In genomic region chr3:61236556-61236955, GRCh38 we compare ENCODE assay signal across 13 cellular contexts. TPM values are rescaled to one million over a fixed set of nuclear protein-coding genes. Genes with fewer than 3 reads are reported as not detected.
DNase-seq lines count a peak whose midpoint lies in the region; ATAC-seq, FAIRE-seq and TF ChIP-seq lines count a peak whose summit lies in the region.
"Had no signal": no experiment of that assay in that cellular context is flagged by ENCODE, and none has a peak within 500 bp of the region (broad histone marks: within the 10 kb centered on the region; RNA-seq: fewer than 3 reads in every experiment).

No MANE protein-coding gene starts in this region.

- H2AFZ ChIP-seq in neuronal stem cell (ENCODE audit: low read length) = peak overlapping the region; percentile 14

- no peak overlapping the region for H2BK5ac ChIP-seq in neuronal stem cell (ENCODE audit: low read length)

- H3K4me3 Mint-ChIP-seq in activated CD4-positive, alpha-beta T cell treated with anti-CD3 and anti-CD28 coated beads for 36 hours = no peak overlapping the region
- H3K4me3 Mint-ChIP-seq: activated naive CD8-positive, alpha-beta T cell; naive thymus-derived CD8-positive, alpha-beta T cell; T-helper 1 cell treated with Interleukin-12 subunit alpha and Interleukin-12 subunit beta and Interleukin-4 antibody, amounts not matched to agents 30 μg/mL and 1 μg/mL, for 36 hours had no signal

- H3K27ac Mint-ChIP-seq in activated CD4-positive, alpha-beta T cell treated with anti-CD3 and anti-CD28 coated beads for 36 hours = no peak overlapping the region
- H3K27ac Mint-ChIP-seq: activated naive CD8-positive, alpha-beta T cell; naive thymus-derived CD8-positive, alpha-beta T cell; T-helper 1 cell treated with Interleukin-12 subunit alpha and Interleukin-12 subunit beta and Interleukin-4 antibody, amounts not matched to agents 30 μg/mL and 1 μg/mL, for 36 hours had no signal

- H3K27ac ChIP-seq in neuronal stem cell (replicated peaks; ENCODE audit: low read length) = no peak overlapping the region

- POLR2A ChIA-PET in activated CD4-positive, alpha-beta T cell treated with anti-CD3 and anti-CD28 coated beads for 36 hours (lab: Charles Lee) = no interaction called here

- H3K18ac ChIP-seq in neuronal stem cell (ENCODE audit: low read length) = no peak overlapping the region

- H3K36me3 ChIP-seq in neuronal stem cell (replicated peaks in 1 of 2; ENCODE audit: control insufficient read depth in 2 of 2, insufficient read depth in 2 of 2, low read length in 2 of 2) = no peaks in the 10 kb centered on the region

- H2BK12ac ChIP-seq in neuronal stem cell (ENCODE audit: low read length) = no peak overlapping the region

- H3K36me3 Mint-ChIP-seq in activated CD4-positive, alpha-beta T cell treated with anti-CD3 and anti-CD28 coated beads for 36 hours (ENCODE audit: low read depth) = no peaks in the 10 kb centered on the region

- no peak overlapping the region for H3K4me2 ChIP-seq in neuronal stem cell (ENCODE audit: insufficient read depth, low read length, poor library complexity, severe bottlenecking)

- no peaks in the 10 kb centered on the region for H3K27me3 Mint-ChIP-seq in activated CD4-positive, alpha-beta T cell treated with anti-CD3 and anti-CD28 coated beads for 36 hours
- H3K27me3 Mint-ChIP-seq: activated naive CD8-positive, alpha-beta T cell; naive thymus-derived CD8-positive, alpha-beta T cell had no signal

- CTCF ChIA-PET in activated CD4-positive, alpha-beta T cell treated with anti-CD3 and anti-CD28 coated beads for 36 hours (lab: Charles Lee) = no interaction called here

- no peak overlapping the region for H2AK5ac ChIP-seq in neuronal stem cell (ENCODE audit: low read depth, low read length)

- H3K4ac ChIP-seq in neuronal stem cell (ENCODE audit: low read length) = no peak overlapping the region

- H3K9me3 ChIP-seq in neuronal stem cell (replicated peaks in 1 of 2; ENCODE audit: control insufficient read depth in 2 of 2, insufficient read depth in 1 of 2, low read depth in 1 of 2, low read length in 2 of 2) = no peaks in the 10 kb centered on the region

- H3K27me3 ChIP-seq in neuronal stem cell (ENCODE audit: control insufficient read depth in 3 of 3, insufficient read depth in 3 of 3, low read depth in 1 of 3, low read length in 3 of 3) = no peaks in the 10 kb centered on the region

- H3K14ac ChIP-seq in neuronal stem cell (ENCODE audit: low read length) = no peak overlapping the region

- no peak overlapping the region for H4K8ac ChIP-seq in neuronal stem cell (ENCODE audit: low read depth, low read length)

- H3K4me1 ChIP-seq in neuronal stem cell (ENCODE audit: control insufficient read depth in 2 of 2, insufficient read depth in 1 of 2, low read depth in 1 of 2, low read length in 2 of 2) = no peaks in the 10 kb centered on the region

- no peak overlapping the region for H4K91ac ChIP-seq in neuronal stem cell (ENCODE audit: low read depth, low read length, poor library complexity)

- H3K23ac ChIP-seq in neuronal stem cell (ENCODE audit: low read depth, low read length, poor library complexity) = no peak overlapping the region

- H3K79me1 ChIP-seq in neuronal stem cell (ENCODE audit: low read depth, low read length) = no peaks in the 10 kb centered on the region

- intact Hi-C loops in activated CD4-positive, alpha-beta T cell treated with anti-CD3 and anti-CD28 coated beads for 36 hours (cut with DNase I, micrococcal nuclease) = no loop called here

- TF ChIP-seq CTCF in D721Med (IDR thresholded peaks at IDR 0.05; ENCODE audit: insufficient read depth, missing control alignments) = no peak

- FAIRE-seq in D721Med (lab: Jason Lieb, UNC) = no peak

- DNase-seq in activated CD4-positive, alpha-beta T cell treated with anti-CD3 and anti-CD28 coated beads for 36 hours = peak; percentile 11
- DNase-seq in activated CD4-positive, alpha-beta T cell treated with anti-CD3 and anti-CD28 coated beads for 48 hours = no peak
- DNase-seq in neuronal stem cell (ENCODE audit: low spot score) = no peak
- DNase-seq in foreskin melanocyte = no peak
- DNase-seq in D721Med (ENCODE audit: insufficient read length, low spot score) = no peak
- no peak for DNase-seq in NCI-H1417 treated with DMSO at 0.1 percent for 48 hours (lab: John Stamatoyannopoulos, UW)
- DNase-seq: 8988T; MV-4-11; naive thymus-derived CD8-positive, alpha-beta T cell had no signal

- no peak overlapping the region for H3K4me3 ChIP-seq in neuronal stem cell (ENCODE audit: low read length in 2 of 2)

- H3K9ac ChIP-seq in neuronal stem cell (ENCODE audit: low read depth, low read length, poor library complexity) = no peak overlapping the region

- H3K9me3 Mint-ChIP-seq in activated CD4-positive, alpha-beta T cell treated with anti-CD3 and anti-CD28 coated beads for 36 hours (ENCODE audit: low read depth) = no peaks in the 10 kb centered on the region
- H3K9me3 Mint-ChIP-seq: naive thymus-derived CD8-positive, alpha-beta T cell; T-helper 1 cell treated with Interleukin-12 subunit alpha and Interleukin-12 subunit beta and Interleukin-4 antibody, amounts not matched to agents 30 μg/mL and 1 μg/mL, for 36 hours had no signal

- peaks cover 11% of the 10 kb centered on the region for H3K4me1 Mint-ChIP-seq in activated CD4-positive, alpha-beta T cell treated with anti-CD3 and anti-CD28 coated beads for 36 hours

- H2BK15ac ChIP-seq in neuronal stem cell (ENCODE audit: low read length) = no peak overlapping the region

- no peak overlapping the region for H2BK120ac ChIP-seq in neuronal stem cell (ENCODE audit: low read depth, low read length)

- peak; percentile 85 for ATAC-seq in activated CD4-positive, alpha-beta T cell treated with anti-CD3 and anti-CD28 coated beads for 36 hours
- peak; percentile 90 for ATAC-seq in HG02571 (IDR thresholded peaks at IDR 0.05; ENCODE audit: unreplicated experiment)
- peak; percentile 66 for ATAC-seq in HG03521 (IDR thresholded peaks at IDR 0.05; ENCODE audit: unreplicated experiment)

RNA-seq across cellular contexts. Expression of gene FHIT, which starts 14.7 kb away (rescaled TPM):
- 10 to 100 TPM; 10.2 to 13.1 TPM for total RNA-seq in activated CD4-positive, alpha-beta T cell treated with anti-CD3 and anti-CD28 coated beads for 36 hours
- 3.6 TPM for polyA plus RNA-seq in neuronal stem cell (2013, experiment 1 of 2)
- 4.1 TPM for polyA plus RNA-seq in neuronal stem cell (2013, experiment 2 of 2)
